24 cellular contexts compared by ENCODE assay signal in the genomic region with DNA sequence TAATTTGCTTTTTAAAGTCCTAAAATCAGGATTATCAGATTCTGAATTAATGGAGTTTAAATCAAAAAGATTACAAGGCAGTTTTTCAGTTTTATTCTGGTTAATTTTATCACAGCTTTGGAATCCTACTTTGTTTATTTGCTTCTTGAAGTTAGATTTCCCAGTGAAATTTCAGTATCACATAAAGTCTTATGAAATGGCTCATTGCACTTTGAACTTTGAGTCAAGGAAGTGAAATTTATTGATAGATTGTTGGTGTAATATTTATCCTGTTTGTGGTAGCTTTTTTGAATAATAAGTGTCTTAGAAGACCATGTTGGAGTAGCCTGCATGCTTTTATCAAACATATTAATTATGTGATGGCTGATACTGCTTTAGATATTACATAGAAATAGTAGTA.
A peak's percentile ranks its signal among the peaks of the same experiment; 100 is the strongest.
DNase-seq lines count a peak whose midpoint lies in the region; ATAC-seq and TF ChIP-seq lines count a peak whose summit lies in the region.
"Had no signal": no experiment of that assay in that cellular context is flagged by ENCODE, and none has a peak within 500 bp of the region (broad histone marks: within the 10 kb centered on the region; RNA-seq: fewer than 3 reads in every experiment).

No MANE protein-coding gene starts in this region.

- no peak overlapping the region for H3K4me3 Mint-ChIP-seq in CD4-positive, CD25-positive, alpha-beta regulatory T cell
- H3K4me3 Mint-ChIP-seq: CD14-positive monocyte, GM23338, H9 had no signal

- no peak overlapping the region for H3K27ac Mint-ChIP-seq in CD4-positive, CD25-positive, alpha-beta regulatory T cell
- H3K27ac Mint-ChIP-seq: GM23338 had no signal

- no peaks in the 10 kb centered on the region for H3K27me3 Mint-ChIP-seq in CD4-positive, CD25-positive, alpha-beta regulatory T cell

- H3K36me3 ChIP-seq in CD4-positive, CD25-positive, alpha-beta regulatory T cell (ENCODE audit: control insufficient read depth, insufficient read depth, low read length): peaks cover 60% of the 10 kb centered on the region
- H3K36me3 ChIP-seq in body of pancreas (replicated peaks in 1 of 2; ENCODE audit: insufficient read depth in 1 of 2, low read depth in 2 of 2): peaks cover 0 to 10% of the 10 kb centered on the region in 2 donors
- H3K36me3 ChIP-seq in right lobe of liver: peaks cover 0 to 20% (median 6%) of the 10 kb centered on the region in 4 donors
- H3K36me3 ChIP-seq in vagina: peaks cover 0 to 34% of the 10 kb centered on the region in 2 donors
- no peaks in the 10 kb centered on the region for H3K36me3 ChIP-seq in SJCRH30

- H3K4me1 ChIP-seq in CD4-positive, CD25-positive, alpha-beta regulatory T cell (ENCODE audit: control insufficient read depth, insufficient read depth, low read length, poor library complexity, severe bottlenecking): peaks cover 5% of the 10 kb centered on the region
- H3K4me1 ChIP-seq in body of pancreas (peaks cover 22% of the 10 kb centered on the region), right lobe of liver (peaks cover 0 to 36% (median 12%) of the 10 kb centered on the region in 4 donors), vagina (peaks cover 24% of the 10 kb centered on the region), SJCRH30 (no peaks in the 10 kb centered on the region)
- H3K4me1 ChIP-seq: BE2C had no signal

- H3K4me1 Mint-ChIP-seq in CD4-positive, CD25-positive, alpha-beta regulatory T cell: peaks cover 29 to 42% (median 33%) of the 10 kb centered on the region in 4 donors
- H3K4me1 Mint-ChIP-seq: H9 had no signal

- H3K27me3 ChIP-seq in CD4-positive, CD25-positive, alpha-beta regulatory T cell (ENCODE audit: control insufficient read depth, insufficient read depth, low read length): no peaks in the 10 kb centered on the region
- H3K27me3 ChIP-seq in body of pancreas (no peaks in the 10 kb centered on the region), right lobe of liver (no peaks in the 10 kb centered on the region), vagina (no peaks in the 10 kb centered on the region), SJCRH30 (no peaks in the 10 kb centered on the region)
- H3K27me3 ChIP-seq: BE2C, SJSA1 had no signal

- no peak for TF ChIP-seq POLR2A in body of pancreas (IDR thresholded peaks at IDR 0.05)
- TF ChIP-seq POLR2A in right lobe of liver (IDR thresholded peaks at IDR 0.05): no peak
- no peak for TF ChIP-seq POLR2A in vagina (IDR thresholded peaks at IDR 0.05)

- no peak for ATAC-seq in CD4-positive, CD25-positive, alpha-beta regulatory T cell (ENCODE audit: low read depth in 2 of 2)
- ATAC-seq in body of pancreas (peak; percentile 63), right lobe of liver (peak in 3 of 4 donors; percentile 36 to 63 (median 46)), GM21447 (IDR thresholded peaks at IDR 0.05; ENCODE audit: unreplicated experiment) (no peak), GM21786 (IDR thresholded peaks at IDR 0.05; ENCODE audit: unreplicated experiment) (no peak)
- ATAC-seq: GM23338, Right ventricle myocardium inferior had no signal

- no peaks in the 10 kb centered on the region for H3K9me3 ChIP-seq in CD4-positive, CD25-positive, alpha-beta regulatory T cell (ENCODE audit: control insufficient read depth in 2 of 2, low read length in 2 of 2)
- H3K9me3 ChIP-seq in body of pancreas: no peaks in the 10 kb centered on the region
- H3K9me3 ChIP-seq in right lobe of liver: no peaks in the 10 kb centered on the region
- no peaks in the 10 kb centered on the region for H3K9me3 ChIP-seq in vagina
- no peaks in the 10 kb centered on the region for H3K9me3 ChIP-seq in SJCRH30 (replicated peaks)
- H3K9me3 ChIP-seq: BE2C, SJSA1 had no signal

- no peak overlapping the region for H3K4me3 ChIP-seq in CD4-positive, CD25-positive, alpha-beta regulatory T cell (ENCODE audit: low read depth, low read length)
- H3K4me3 ChIP-seq in body of pancreas: no peak overlapping the region
- H3K4me3 ChIP-seq in right lobe of liver: no peak overlapping the region
- H3K4me3 ChIP-seq in vagina: no peak overlapping the region
- H3K4me3 ChIP-seq in SJCRH30: no peak overlapping the region
- H3K4me3 ChIP-seq: GM23338, PC-9, SJSA1 had no signal

- H3K36me3 Mint-ChIP-seq in CD4-positive, CD25-positive, alpha-beta regulatory T cell: peaks cover 35% of the 10 kb centered on the region

- no peak for TF ChIP-seq CTCF in body of pancreas (IDR thresholded peaks at IDR 0.05)
- no peak for TF ChIP-seq CTCF in right lobe of liver (IDR thresholded peaks at IDR 0.05)
- TF ChIP-seq CTCF in vagina (IDR thresholded peaks at IDR 0.05): no peak

- DNase-seq in CD4-positive, CD25-positive, alpha-beta regulatory T cell: no peak
- no peak for DNase-seq in body of pancreas
- no peak for DNase-seq in right lobe of liver
- no peak for DNase-seq in vagina (ENCODE audit: extremely low spot score in 2 of 2)
- no peak for DNase-seq in SJCRH30
- DNase-seq: BE2C, Calu3, DMS153, H9, IMR-90, KG1, NCI-H1048, NCI-H1417 treated with DMSO at 0.1 percent for 48 hours, NCI-H1694 treated with DMSO at 0.1 percent for 48 hours, NCI-H2081, NCI-H2227 treated with DMSO at 0.1 percent for 48 hours, NCI-H526 treated with DMSO at 0.1 percent for 48 hours had no signal

- no peaks in the 10 kb centered on the region for H3K9me3 Mint-ChIP-seq in CD4-positive, CD25-positive, alpha-beta regulatory T cell
- H3K9me3 Mint-ChIP-seq: CD14-positive monocyte, GM23338, H9 had no signal

- H3K27ac ChIP-seq in CD4-positive, CD25-positive, alpha-beta regulatory T cell (ENCODE audit: insufficient read depth, low read length, poor library complexity, severe bottlenecking): peak overlapping the region; percentile 5
- peak overlapping the region in 1 of 4 donors; percentile 50 for H3K27ac ChIP-seq in body of pancreas
- H3K27ac ChIP-seq in right lobe of liver: peak overlapping the region in 2 of 3 donors; percentile 17 to 43
- peak overlapping the region; percentile 53 for H3K27ac ChIP-seq in vagina
- H3K27ac ChIP-seq in SJCRH30: no peak overlapping the region
- H3K27ac ChIP-seq: PC-9, SJSA1 had no signal

- intact Hi-C loops in body of pancreas (cut with DNase I) (no loop called here), right lobe of liver (cut with DNase I) (no loop called here), vagina (cut with DNase I) (no loop called here)

Comparison
In these comparisons a context has a peak if more than half of its experiments do, and no peak if none do; other contexts are left out.
1. ATAC-seq: peak in body of pancreas (single experiment) and right lobe of liver (3 of 4); none in CD4-positive, CD25-positive, alpha-beta regulatory T cell (0 of 2), GM21447 (single experiment) and GM21786 (single experiment).